8 cellular contexts compared by ENCODE assay signal in the genomic region with DNA sequence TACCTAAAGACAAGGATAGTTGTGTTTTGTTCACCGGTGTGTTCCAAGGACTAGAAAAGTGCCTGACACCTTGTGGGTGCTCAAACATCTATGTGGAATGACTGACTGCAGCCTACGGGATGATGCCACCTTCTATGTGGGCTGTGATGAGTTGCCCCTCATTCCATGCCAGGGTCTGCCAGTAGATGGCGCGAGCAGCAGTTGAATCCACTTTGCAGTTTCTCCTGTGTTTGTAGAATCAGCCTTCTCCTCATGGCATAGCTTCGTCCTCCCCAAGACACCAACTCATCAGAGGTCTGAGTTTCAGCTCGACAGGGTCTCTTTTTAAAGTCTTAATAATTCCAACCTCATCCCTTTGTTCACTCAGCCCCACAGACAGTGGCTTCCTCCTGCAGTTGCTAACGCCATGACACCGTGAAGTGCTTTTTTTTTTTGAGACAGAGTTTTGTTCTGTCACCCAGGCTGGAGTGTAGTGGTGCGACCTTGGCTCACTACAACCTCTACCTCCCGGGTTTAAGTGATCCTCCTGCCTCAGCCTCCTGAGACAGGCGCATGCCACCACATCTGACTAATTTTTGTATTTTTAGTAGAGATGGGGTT.
A peak's percentile ranks its signal among the peaks of the same experiment; 100 is the strongest.
DNase-seq lines count a peak whose midpoint lies in the region; FAIRE-seq and TF ChIP-seq lines count a peak whose summit lies in the region.

No MANE protein-coding gene starts in this region.

- H3K27me3 Mint-ChIP-seq in astrocyte (ENCODE audit: low read depth, unreplicated experiment), result peaks cover 48% of the 10 kb centered on the region

- in situ Hi-C loops in GM13977 (cut with MboI; ENCODE audit: low pct_unique_long_range_greater_than_20kb, low sequenced_read_pairs, unreplicated experiment), result no loop called here

- peak; percentile 63 for TF ChIP-seq CTCF in AG04450 (IDR thresholded peaks at IDR 0.05; ENCODE audit: low read depth, low read length)
- peak; percentile 76 for TF ChIP-seq CTCF in GM13977 (IDR thresholded peaks at IDR 0.05; ENCODE audit: extremely low read depth, insufficient read depth, missing control alignments)
- TF ChIP-seq CTCF in astrocyte (IDR thresholded peaks at IDR 0.05; ENCODE audit: insufficient read depth, low read depth, low read length), result peak; percentile 67

- no peak overlapping the region for H3K4me3 Mint-ChIP-seq in astrocyte (ENCODE audit: unreplicated experiment)

- H3K9ac ChIP-seq in astrocyte (ENCODE audit: low read length), result no peak overlapping the region

- no peak overlapping the region for H3K27ac Mint-ChIP-seq in astrocyte (ENCODE audit: unreplicated experiment)

- FAIRE-seq in astrocyte (lab: Jason Lieb, UNC), result no peak

- POLR2A ChIA-PET in AG04450 (lab: Yijun Ruan, JAX), result no interaction called here

- no peaks in the 10 kb centered on the region for H3K36me3 ChIP-seq in astrocyte (ENCODE audit: insufficient read depth, low read length)

- H3K9me3 ChIP-seq in AG04450 (ENCODE audit: control insufficient read depth, insufficient read depth, low read length) (no peaks in the 10 kb centered on the region), astrocyte (ENCODE audit: insufficient read depth, low read depth, low read length) (peaks cover 2% of the 10 kb centered on the region)

- no peak overlapping the region for H3K27ac ChIP-seq in AG04450 (ENCODE audit: low read depth, low read length)
- no peak overlapping the region for H3K27ac ChIP-seq in astrocyte (ENCODE audit: low read depth, low read length)

- no peak overlapping the region for H3K4me2 ChIP-seq in astrocyte (ENCODE audit: low read length)

- peaks cover 3% of the 10 kb centered on the region for H3K9me3 Mint-ChIP-seq in astrocyte (ENCODE audit: unreplicated experiment)

- no peak overlapping the region for H3K4me3 ChIP-seq in AG04450 (ENCODE audit: low read depth, low read length)
- H3K4me3 ChIP-seq in astrocyte (ENCODE audit: insufficient read depth, low read depth, low read length), result no peak overlapping the region

- CTCF ChIA-PET in AG04450 (lab: Charles Lee), result interaction anchor here (0.6 to 1.8 kb wide), 4 partner anchors 12 to 176 kb away, joined by 3 to 10 read pairs (median 4); no protein-coding TSS in a partner anchor

- no peaks in the 10 kb centered on the region for H4K20me1 ChIP-seq in astrocyte (ENCODE audit: insufficient read depth, low read length)

- no peak overlapping the region for H2AFZ ChIP-seq in astrocyte (ENCODE audit: low read depth, low read length)

- H3K27me3 ChIP-seq in AG04450 (ENCODE audit: control insufficient read depth, insufficient read depth, low read length) (peaks cover 19% of the 10 kb centered on the region), astrocyte (ENCODE audit: insufficient read depth, low read length) (peaks cover 4% of the 10 kb centered on the region)

- H3K4me1 Mint-ChIP-seq in astrocyte (ENCODE audit: low read depth, unreplicated experiment), result no peaks in the 10 kb centered on the region

- DNase-seq in AG04450 (ENCODE audit: low read depth, low spot score), result peak; percentile 3
- DNase-seq in GM13977 (ENCODE audit: low spot score), result peak; percentile 53
- peak; percentile 44 to 55 for DNase-seq in Kasumi-1 (lab: John Stamatoyannopoulos, UW)
- peak; percentile 21 for DNase-seq in SHP77 treated with DMSO at 0.1 percent for 48 hours (lab: John Stamatoyannopoulos, UW)
- DNase-seq in astrocyte (ENCODE audit: low read depth), result peak; percentile 10
- DNase-seq in iPS-NIHi11 (ENCODE audit: low spot score), result peak; percentile 76
- peak; percentile 48 to 70 for DNase-seq in stimulated activated CD4-positive, alpha-beta T cell treated with anti-CD3 and anti-CD28 coated beads, Interleukin-2, amount 100 ng/mL, for 24 hours
- no peak for DNase-seq in NCI-H187 treated with DMSO at 0.1 percent for 48 hours (lab: John Stamatoyannopoulos, UW)

- no peaks in the 10 kb centered on the region for H3K36me3 Mint-ChIP-seq in astrocyte (ENCODE audit: low read depth, unreplicated experiment)

- no peaks in the 10 kb centered on the region for H3K79me2 ChIP-seq in astrocyte (ENCODE audit: insufficient read depth, low read length)

- no peaks in the 10 kb centered on the region for H3K4me1 ChIP-seq in astrocyte (ENCODE audit: insufficient read depth, low read length)
